26 cellular contexts compared by ENCODE assay signal in the genomic region with DNA sequence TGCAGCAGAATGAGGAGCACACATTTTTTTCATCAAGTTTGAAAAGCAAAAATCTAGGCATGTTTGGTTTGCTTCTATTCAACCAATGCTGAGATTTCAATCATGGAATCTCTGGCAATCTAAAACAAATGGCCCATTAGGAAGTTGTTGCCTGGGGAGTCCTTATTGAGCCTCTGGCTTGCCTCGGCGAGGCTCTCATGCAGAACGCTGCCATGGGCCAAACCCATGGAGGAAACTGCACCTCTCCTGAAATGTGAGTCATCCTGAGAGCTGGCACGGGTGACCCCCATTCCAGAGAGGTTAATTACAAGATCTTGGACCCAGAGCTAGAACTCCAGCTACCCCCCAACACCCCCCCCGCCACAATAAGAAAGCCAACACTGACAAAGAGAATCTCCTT.
DNase-seq lines count a peak whose midpoint lies in the region; ATAC-seq, FAIRE-seq and TF ChIP-seq lines count a peak whose summit lies in the region.
"Had no signal": no experiment of that assay in that cellular context is flagged by ENCODE, and none has a peak within 500 bp of the region (broad histone marks: within the 10 kb centered on the region; RNA-seq: fewer than 3 reads in every experiment).

No MANE protein-coding gene starts in this region.

- no peak for FAIRE-seq in RCC 7860 (lab: Jason Lieb, UNC)
- FAIRE-seq: GM19239 had no signal

- peaks cover 16% of the 10 kb centered on the region for H3K4me1 ChIP-seq in BE2C
- H3K4me1 ChIP-seq: parathyroid adenoma had no signal

- no peaks in the 10 kb centered on the region for H3K9me3 ChIP-seq in BE2C

- H3K4me3 ChIP-seq in BE2C (ENCODE audit: low read depth, low read length): no peak overlapping the region
- no peak overlapping the region for H3K4me3 ChIP-seq in epithelial cell of proximal tubule (ENCODE audit: low read depth, low read length)
- H3K4me3 ChIP-seq: GM23338, heart left ventricle had no signal

- TF ChIP-seq CTCF in BE2C (IDR thresholded peaks at IDR 0.05; ENCODE audit: low read depth, low read length) (no peak), epithelial cell of proximal tubule (conservative IDR thresholded peaks at IDR 0.05; ENCODE audit: low read depth, low read length) (no peak)

- DNase-seq in BE2C: peak; percentile 25
- peak; percentile 7 for DNase-seq in RCC 7860 (ENCODE audit: low spot score)
- DNase-seq in epithelial cell of proximal tubule (ENCODE audit: low read depth): peak; percentile 10
- peak; percentile 80 for DNase-seq in renal cortical epithelial cell (ENCODE audit: low read depth)
- DNase-seq in islet precursor cell: no peak
- DNase-seq in stimulated activated CD4-positive, alpha-beta T cell treated with anti-CD3 and anti-CD28 coated beads, Interleukin-1b, Interleukin-23, amount 100 ng/mL, for 48 hours: no peak
- no peak for DNase-seq in T-helper 9 cell
- DNase-seq: activated CD4-positive, alpha-beta T cell treated with anti-CD3 and anti-CD28 coated beads for 4 hours; CD4-positive, alpha-beta memory T cell; DMS153; effector memory CD4-positive, alpha-beta T cell; GDM1; heart left ventricle; Kasumi-1; NCI-H1092; NCI-H2029; NCI-H345; nephron progenitor cell; PC-3; substantia nigra had no signal

- no peak for ATAC-seq in HG03521 (IDR thresholded peaks at IDR 0.05; ENCODE audit: unreplicated experiment)
- ATAC-seq: activated naive CD4-positive, alpha-beta T cell treated with anti-CD3 and anti-CD28 coated beads, Interleukin-2, amount 50 U/mL, for 72 hours; GM23338; heart left ventricle; PC-3; sciatic nerve had no signal

- H3K27me3 ChIP-seq in BE2C: no peaks in the 10 kb centered on the region
- H3K27me3 ChIP-seq: heart left ventricle had no signal

- no peaks in the 10 kb centered on the region for H3K36me3 ChIP-seq in BE2C
- H3K36me3 ChIP-seq: heart left ventricle had no signal

Comparison
In these comparisons a context has a peak if more than half of its experiments do, and no peak if none do; other contexts are left out.
1. DNase-seq: peak in BE2C (single experiment), RCC 7860 (single experiment), epithelial cell of proximal tubule (single experiment) and renal cortical epithelial cell (single experiment); none in islet precursor cell (single experiment), stimulated activated CD4-positive, alpha-beta T cell treated with anti-CD3 and anti-CD28 coated beads, Interleukin-1b, Interleukin-23, amount 100 ng/mL, for 48 hours (single experiment) and T-helper 9 cell (single experiment).